8 cellular contexts compared by ENCODE assay signal in the genomic region with DNA sequence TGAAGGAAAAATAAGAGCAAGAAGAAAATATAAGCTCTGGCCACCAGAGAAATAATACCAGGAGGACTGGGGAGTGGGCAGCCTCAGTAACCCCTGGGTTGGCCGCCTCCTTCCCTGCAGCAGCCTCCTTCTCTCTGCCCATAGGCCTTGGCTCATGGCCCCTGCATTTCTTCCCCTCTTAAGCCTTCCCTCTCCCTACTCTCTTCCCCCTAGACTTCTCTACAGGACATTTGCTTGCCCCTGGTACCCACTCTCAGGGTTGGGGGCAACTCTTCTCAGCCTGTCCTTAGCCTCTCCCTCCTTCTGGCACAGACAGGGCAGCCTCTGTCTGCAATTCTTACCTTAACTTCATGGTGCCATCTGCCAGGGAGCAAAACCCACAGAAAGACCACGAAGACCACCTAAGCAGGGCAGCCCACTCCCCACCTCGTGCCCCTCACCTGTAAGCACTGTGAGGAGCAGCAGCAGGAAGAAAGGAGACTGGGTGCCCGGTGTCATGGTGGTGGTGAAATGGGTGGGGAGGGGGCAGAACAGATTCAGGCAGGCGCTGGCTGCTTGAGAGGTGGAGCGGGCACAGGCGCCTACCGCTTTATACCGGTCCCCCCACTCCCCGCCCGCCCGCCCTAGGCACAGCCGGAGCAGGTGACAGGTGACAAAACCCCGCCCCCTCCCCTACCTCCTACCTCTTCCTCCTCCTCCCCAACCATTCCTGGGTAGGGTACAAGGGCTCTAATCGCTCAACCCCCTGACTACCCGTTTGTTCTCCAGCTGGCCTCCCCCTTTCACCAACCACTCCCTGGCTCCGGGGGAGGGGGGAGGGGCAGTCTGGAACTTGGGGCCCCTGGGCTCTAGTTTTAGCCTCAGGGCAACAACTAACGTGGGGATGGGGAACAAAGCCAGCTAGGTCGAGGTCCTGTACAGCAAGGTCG. TPM values are rescaled to one million over a fixed set of nuclear protein-coding genes. Genes with fewer than 3 reads are reported as not detected.
DNase-seq lines count a peak whose midpoint lies in the region; ATAC-seq, FAIRE-seq and TF ChIP-seq lines count a peak whose summit lies in the region.

No MANE protein-coding gene starts in this region.

- peak overlapping the region; percentile 100 for H3K27ac Mint-ChIP-seq in MCF 10A (ENCODE audit: low read depth, unreplicated experiment)

- in situ Hi-C loops in HepG2 (cut with HindIII; ENCODE audit: extremely low pct_ligation_motif_present, low pct_unique_long_range_greater_than_20kb), result no loop called here

- TF ChIP-seq EP300 in HepG2 (IDR thresholded peaks at IDR 0.05; ENCODE audit: low read depth in 2 of 2, low read length in 2 of 2) (no peak), HepG2 (CRISPR knock-in tag; IDR thresholded peaks at IDR 0.05; ENCODE audit: borderline replicate concordance) (no peak)

- H3K4me3 Mint-ChIP-seq in MCF 10A (ENCODE audit: unreplicated experiment), result peak overlapping the region; percentile 94

- TF ChIP-seq POLR2A in HepG2 (IDR thresholded peaks at IDR 0.05; ENCODE audit: insufficient read depth in 1 of 2, low read depth in 2 of 2, low read length in 2 of 2) (no peak), GM18505 (IDR thresholded peaks at IDR 0.05; ENCODE audit: borderline replicate concordance, extremely low read depth, insufficient read depth, insufficient read length) (no peak)

- 34% methylated on average over 18 of the region's 20 CpGs for WGBS in HepG2 (ENCODE audit: low lambda C conversion rate)

- DNase-seq in DMS 273 (lab: John Stamatoyannopoulos, UW; ENCODE audit: unreplicated experiment) (peak; percentile 59), DMS 273 treated with DMSO at 0.1 percent for 48 hours (lab: John Stamatoyannopoulos, UW) (no peak), NCI-H69 (lab: John Stamatoyannopoulos, UW) (peak; percentile 98), MCF 10A (ENCODE audit: unreplicated experiment) (peak; percentile 94), HepG2 (ENCODE audit: low spot score) (no peak)

- peak overlapping the region; percentile 98 for H3K4me2 ChIP-seq in HepG2 (ENCODE audit: low read depth, low read length)

- H4K20me1 ChIP-seq in HepG2 (ENCODE audit: insufficient read depth, low read length), result no peaks in the 10 kb centered on the region

- POLR2A ChIA-PET in MCF 10A (lab: Yijun Ruan, JAX), result interaction anchor here (0.6 to 6.7 kb wide), 26 partner anchors 13 to 799 kb away, joined by 3 to 215 read pairs (median 6); partner anchors contain the start of genes ADAM15, CLK2, EFNA1 and ENTREP3
- POLR2A ChIA-PET in HepG2 (lab: Yijun Ruan, JAX), result interaction anchor here (0.9 to 2.9 kb wide), 7 partner anchors 14 to 70 kb away, joined by 3 to 19 read pairs (median 5); partner anchors contain the start of genes KRTCAP2, MTX1, SCAMP3 and THBS3

- H3K4me3 ChIP-seq in HepG2 (replicated peaks in 1 of 3; ENCODE audit: insufficient read depth in 1 of 3, low read depth in 2 of 3, low read length in 3 of 3) (peak overlapping the region in 2 of 3 experiments; percentile 32 to 72; a peak in 5 of 6 replicates), stomach smooth muscle (ENCODE audit: low read length in 2 of 2) (peak overlapping the region; percentile 60 to 81)

- BruUV-seq in MCF 10A (replicated peaks; lab: Mats Ljungman, UMichigan) (TSS peak; percentile 46), HepG2 (replicated peaks; lab: Mats Ljungman, UMichigan) (no TSS peak)

- H3K9me3 Mint-ChIP-seq in MCF 10A (ENCODE audit: unreplicated experiment), result no peaks in the 10 kb centered on the region

- peaks cover 2 to 49% of the 10 kb centered on the region in 2 experiments; a peak in 4 of 5 replicates for H3K27me3 ChIP-seq in HepG2 (ENCODE audit: control insufficient read depth in 1 of 2, insufficient read depth in 2 of 2, low read length in 2 of 2)
- no peaks in the 10 kb centered on the region for H3K27me3 ChIP-seq in stomach smooth muscle (ENCODE audit: control insufficient read depth in 1 of 2, insufficient read depth in 2 of 2, low read length in 2 of 2)

- H3K9ac ChIP-seq in HepG2 (ENCODE audit: insufficient read depth, low read depth, low read length), result no peak overlapping the region
- peak overlapping the region; percentile 83 to 87 for H3K9ac ChIP-seq in stomach smooth muscle (ENCODE audit: low read length in 2 of 2)

- no peak for TF ChIP-seq RAD21 in HepG2 (CRISPR knock-in tag; IDR thresholded peaks at IDR 0.05)

- H3K36me3 Mint-ChIP-seq in MCF 10A (ENCODE audit: insufficient read depth, unreplicated experiment), result peaks cover 41% of the 10 kb centered on the region

- no peak for FAIRE-seq in HepG2 (lab: Jason Lieb, UNC)

- H2AFZ ChIP-seq in HepG2 (ENCODE audit: low read length), result no peak overlapping the region

- H3K36me3 ChIP-seq in HepG2 (replicated peaks in 1 of 2; ENCODE audit: control insufficient read depth in 1 of 2, insufficient read depth in 2 of 2, low read length in 2 of 2) (no peaks in the 10 kb centered on the region), stomach smooth muscle (ENCODE audit: control insufficient read depth in 2 of 2, insufficient read depth in 2 of 2, low read length in 2 of 2) (peaks cover 10% of the 10 kb centered on the region in 2 donors)

- H3K9me3 ChIP-seq in HepG2 (ENCODE audit: low read length), result no peaks in the 10 kb centered on the region
- H3K9me3 ChIP-seq in stomach smooth muscle (ENCODE audit: control insufficient read depth in 2 of 2, low read length in 2 of 2), result no peaks in the 10 kb centered on the region

- CTCF ChIA-PET in MCF 10A (lab: Yijun Ruan, JAX), result interaction anchor here (0.6 to 7.6 kb wide), 18 partner anchors 8 to 458 kb away, joined by 3 to 111 read pairs (median 7); partner anchors contain the start of genes KRTCAP2, MSTO1, MTX1 and THBS3
- CTCF ChIA-PET in HepG2 (lab: Yijun Ruan, JAX; ENCODE audit: low intra/inter-chr PET ratio, low total read pairs), result interaction anchor here (0.9 to 1.5 kb wide), 4 partner anchors 14 to 16 kb away, joined by 3 to 12 read pairs (median 4); no protein-coding TSS in a partner anchor

- ATAC-seq in HepG2 (no peak), GM18505 (IDR thresholded peaks at IDR 0.05; ENCODE audit: unreplicated experiment) (no peak), GM21717 (IDR thresholded peaks at IDR 0.05; ENCODE audit: unreplicated experiment) (no peak)

- peaks cover 39% of the 10 kb centered on the region for H3K4me1 Mint-ChIP-seq in MCF 10A (ENCODE audit: insufficient read depth, unreplicated experiment)

- no peak overlapping the region for H3K27ac ChIP-seq in HepG2 (ENCODE audit: extremely low read length, insufficient read depth, low read length)
- H3K27ac ChIP-seq in stomach smooth muscle (ENCODE audit: low read length), result peak overlapping the region; percentile 96

- intact Hi-C loops in MCF 10A (cut with micrococcal nuclease), result loop anchor here (2.0 to 5.0 kb wide), 2 partner anchors 16 to 35 kb away; no protein-coding TSS in a partner anchor
- intact Hi-C loops in HepG2 (cut with micrococcal nuclease; ENCODE audit: unreplicated experiment), result no loop called here

- peaks cover 25% of the 10 kb centered on the region for H3K4me1 ChIP-seq in HepG2 (ENCODE audit: insufficient read depth, low read length)
- H3K4me1 ChIP-seq in stomach smooth muscle (ENCODE audit: control insufficient read depth, insufficient read depth, low read length), result peaks cover 39% of the 10 kb centered on the region

- no peaks in the 10 kb centered on the region for H3K79me2 ChIP-seq in HepG2 (ENCODE audit: insufficient read depth, low read length)

- no peaks in the 10 kb centered on the region for H3K27me3 Mint-ChIP-seq in MCF 10A (ENCODE audit: insufficient read depth, unreplicated experiment)

- TF ChIP-seq CTCF in MCF 10A (IDR thresholded peaks at IDR 0.05; ENCODE audit: unreplicated experiment), result no peak
- no peak for TF ChIP-seq CTCF in HepG2 (CRISPR knock-in tag; IDR thresholded peaks at IDR 0.05)

RNA-seq across cellular contexts. Expression of gene THBS3, which starts 15.1 kb away (rescaled TPM):
- total RNA-seq in MCF 10A (2022) (33.0 and 34.4 TPM in 2 replicates), HepG2 (2016; rRNA removed; fragmentation: Illumina TruSeq; extraction: Trizol) (0.39 and 0.86 TPM in 2 replicates)
- 0.30 TPM in 1 of 2 replicates, not detected in the other for total RNA-seq in HepG2 (2016; cell fraction: cytosol; rRNA removed; fragmentation: Illumina TruSeq; extraction: Trizol; ENCODE audit: low read depth)
- 0.77 and 0.95 TPM in 2 replicates for total RNA-seq in HepG2 (2016; cell fraction: insoluble cytoplasmic fraction; rRNA removed; fragmentation: Illumina TruSeq; extraction: Trizol)
- 0.22 and 0.45 TPM in 2 replicates for total RNA-seq in HepG2 (2016; cell fraction: membrane; rRNA removed; fragmentation: Illumina TruSeq; extraction: Trizol)
- total RNA-seq in HepG2 (2016; cell fraction: nucleus; rRNA removed; fragmentation: Illumina TruSeq; extraction: Trizol), result 0.94 and 1.8 TPM in 2 replicates
- polyA plus RNA-seq in HepG2 (2011; rRNA removed), result 3.6 and 4.4 TPM in 2 replicates
- 1.5 and 1.8 TPM in 2 replicates for polyA plus RNA-seq in HepG2 (2011; cell fraction: cytosol; rRNA removed)
- 19.9 and 26.8 TPM in 2 replicates for polyA plus RNA-seq in HepG2 (2011; cell fraction: nucleus; rRNA removed)
- polyA plus RNA-seq in HepG2 (2012), result 2.1 and 2.4 TPM in 2 replicates
- polyA plus RNA-seq in HepG2 (2016; cell fraction: cytosol; fragmentation: Illumina TruSeq; extraction: Trizol; ENCODE audit: low read depth), result 0.14 and 0.26 TPM in 2 replicates
- polyA plus RNA-seq in HepG2 (2016; cell fraction: insoluble cytoplasmic fraction; fragmentation: Illumina TruSeq; extraction: Trizol; ENCODE audit: low read depth), result 0.29 and 0.60 TPM in 2 replicates
- polyA plus RNA-seq in HepG2 (2016; cell fraction: membrane; fragmentation: Illumina TruSeq; extraction: Trizol; ENCODE audit: low read depth), result 0.10 and 0.31 TPM in 2 replicates
- polyA plus RNA-seq in HepG2 (2016; cell fraction: nucleus; fragmentation: Illumina TruSeq; extraction: Trizol; ENCODE audit: insufficient read depth, low read depth), result 3.1 and 4.9 TPM in 2 replicates
- 2.9 and 6.9 TPM in 2 replicates for polyA minus RNA-seq in HepG2 (2011; rRNA and poly(A)+ RNA removed; ENCODE audit: low replicate concordance)
- polyA minus RNA-seq in HepG2 (2011; cell fraction: cytosol; rRNA and poly(A)+ RNA removed), result 1.4 and 1.5 TPM in 2 replicates
- 2.7 and 3.4 TPM in 2 replicates for polyA minus RNA-seq in HepG2 (2011; cell fraction: nucleus; rRNA and poly(A)+ RNA removed)

RNA-seq across cellular contexts. Expression of gene MTX1, which starts 15.9 kb away (rescaled TPM):
- total RNA-seq in MCF 10A (2022) (64.6 and 67.4 TPM in 2 replicates), HepG2 (2016; rRNA removed; fragmentation: Illumina TruSeq; extraction: Trizol) (64.5 and 71.5 TPM in 2 replicates)
- 20.6 and 22.4 TPM in 2 replicates for total RNA-seq in HepG2 (2016; cell fraction: cytosol; rRNA removed; fragmentation: Illumina TruSeq; extraction: Trizol; ENCODE audit: low read depth)
- total RNA-seq in HepG2 (2016; cell fraction: insoluble cytoplasmic fraction; rRNA removed; fragmentation: Illumina TruSeq; extraction: Trizol), result 65.0 and 76.3 TPM in 2 replicates
- 23.2 and 26.5 TPM in 2 replicates for total RNA-seq in HepG2 (2016; cell fraction: membrane; rRNA removed; fragmentation: Illumina TruSeq; extraction: Trizol)
- total RNA-seq in HepG2 (2016; cell fraction: nucleus; rRNA removed; fragmentation: Illumina TruSeq; extraction: Trizol), result 35.2 and 36.8 TPM in 2 replicates
- 72.6 and 85.1 TPM in 2 replicates for polyA plus RNA-seq in HepG2 (2011; rRNA removed)
- 61.1 and 90.3 TPM in 2 replicates for polyA plus RNA-seq in HepG2 (2011; cell fraction: cytosol; rRNA removed)
- polyA plus RNA-seq in HepG2 (2011; cell fraction: nucleus; rRNA removed), result 55.1 and 59.0 TPM in 2 replicates
- polyA plus RNA-seq in HepG2 (2012), result 37.3 and 38.1 TPM in 2 replicates
- polyA plus RNA-seq in HepG2 (2016; cell fraction: cytosol; fragmentation: Illumina TruSeq; extraction: Trizol; ENCODE audit: low read depth), result 25.0 and 25.6 TPM in 2 replicates
- polyA plus RNA-seq in HepG2 (2016; cell fraction: insoluble cytoplasmic fraction; fragmentation: Illumina TruSeq; extraction: Trizol; ENCODE audit: low read depth), result 73.9 and 74.4 TPM in 2 replicates
- polyA plus RNA-seq in HepG2 (2016; cell fraction: membrane; fragmentation: Illumina TruSeq; extraction: Trizol; ENCODE audit: low read depth), result 19.9 and 21.6 TPM in 2 replicates
- 49.3 and 57.4 TPM in 2 replicates for polyA plus RNA-seq in HepG2 (2016; cell fraction: nucleus; fragmentation: Illumina TruSeq; extraction: Trizol; ENCODE audit: insufficient read depth, low read depth)
- polyA minus RNA-seq in HepG2 (2011; rRNA and poly(A)+ RNA removed; ENCODE audit: low replicate concordance), result 129 and 176 TPM in 2 replicates
- polyA minus RNA-seq in HepG2 (2011; cell fraction: cytosol; rRNA and poly(A)+ RNA removed), result 27.0 and 36.4 TPM in 2 replicates
- 23.9 and 27.6 TPM in 2 replicates for polyA minus RNA-seq in HepG2 (2011; cell fraction: nucleus; rRNA and poly(A)+ RNA removed)

RNA-seq across cellular contexts. Expression of gene TRIM46, which starts 19.0 kb away (rescaled TPM):
- total RNA-seq in MCF 10A (2022) (0.21 and 0.32 TPM in 2 replicates), HepG2 (2016; rRNA removed; fragmentation: Illumina TruSeq; extraction: Trizol) (0.04 and 0.08 TPM in 2 replicates)
- total RNA-seq in HepG2 (2016; cell fraction: cytosol; rRNA removed; fragmentation: Illumina TruSeq; extraction: Trizol; ENCODE audit: low read depth), result not detected in 2 replicates
- total RNA-seq in HepG2 (2016; cell fraction: insoluble cytoplasmic fraction; rRNA removed; fragmentation: Illumina TruSeq; extraction: Trizol), result 0.04 TPM in 1 of 2 replicates, not detected in the other
- total RNA-seq in HepG2 (2016; cell fraction: membrane; rRNA removed; fragmentation: Illumina TruSeq; extraction: Trizol), result not detected in 2 replicates
- not detected in 2 replicates for total RNA-seq in HepG2 (2016; cell fraction: nucleus; rRNA removed; fragmentation: Illumina TruSeq; extraction: Trizol)
- 0.09 and 0.12 TPM in 2 replicates for polyA plus RNA-seq in HepG2 (2011; rRNA removed)
- polyA plus RNA-seq in HepG2 (2011; cell fraction: cytosol; rRNA removed), result 0.04 and 0.11 TPM in 2 replicates
- polyA plus RNA-seq in HepG2 (2011; cell fraction: nucleus; rRNA removed), result 0.43 and 0.47 TPM in 2 replicates
- 0.15 and 0.25 TPM in 2 replicates for polyA plus RNA-seq in HepG2 (2012)
- 0.02 and 0.05 TPM in 2 replicates for polyA plus RNA-seq in HepG2 (2016; cell fraction: cytosol; fragmentation: Illumina TruSeq; extraction: Trizol; ENCODE audit: low read depth)
- polyA plus RNA-seq in HepG2 (2016; cell fraction: insoluble cytoplasmic fraction; fragmentation: Illumina TruSeq; extraction: Trizol; ENCODE audit: low read depth), result not detected in 2 replicates
- 0.05 and 0.08 TPM in 2 replicates for polyA plus RNA-seq in HepG2 (2016; cell fraction: membrane; fragmentation: Illumina TruSeq; extraction: Trizol; ENCODE audit: low read depth)
- polyA plus RNA-seq in HepG2 (2016; cell fraction: nucleus; fragmentation: Illumina TruSeq; extraction: Trizol; ENCODE audit: insufficient read depth, low read depth), result 0.21 TPM in 1 of 2 replicates, not detected in the other
- polyA minus RNA-seq in HepG2 (2011; rRNA and poly(A)+ RNA removed; ENCODE audit: low replicate concordance), result 0.12 and 0.19 TPM in 2 replicates
- not detected in 2 replicates for polyA minus RNA-seq in HepG2 (2011; cell fraction: cytosol; rRNA and poly(A)+ RNA removed)
- polyA minus RNA-seq in HepG2 (2011; cell fraction: nucleus; rRNA and poly(A)+ RNA removed), result not detected in 2 replicates

RNA-seq across cellular contexts. Expression of gene KRTCAP2, which starts 19.5 kb away (rescaled TPM):
- total RNA-seq in MCF 10A (2022), result 313 and 383 TPM in 2 replicates
- 48.5 and 79.4 TPM in 2 replicates for total RNA-seq in HepG2 (2016; rRNA removed; fragmentation: Illumina TruSeq; extraction: Trizol)
- total RNA-seq in HepG2 (2016; cell fraction: cytosol; rRNA removed; fragmentation: Illumina TruSeq; extraction: Trizol; ENCODE audit: low read depth), result 40.0 and 49.4 TPM in 2 replicates
- total RNA-seq in HepG2 (2016; cell fraction: insoluble cytoplasmic fraction; rRNA removed; fragmentation: Illumina TruSeq; extraction: Trizol), result 40.7 and 78.5 TPM in 2 replicates
- 33.6 and 41.0 TPM in 2 replicates for total RNA-seq in HepG2 (2016; cell fraction: membrane; rRNA removed; fragmentation: Illumina TruSeq; extraction: Trizol)
- 50.0 and 52.6 TPM in 2 replicates for total RNA-seq in HepG2 (2016; cell fraction: nucleus; rRNA removed; fragmentation: Illumina TruSeq; extraction: Trizol)
- 77.3 and 89.3 TPM in 2 replicates for polyA plus RNA-seq in HepG2 (2011; rRNA removed)
- 125 and 155 TPM in 2 replicates for polyA plus RNA-seq in HepG2 (2011; cell fraction: cytosol; rRNA removed)
- polyA plus RNA-seq in HepG2 (2011; cell fraction: nucleus; rRNA removed), result 119 and 133 TPM in 2 replicates
- polyA plus RNA-seq in HepG2 (2012), result 73.3 and 73.7 TPM in 2 replicates
- 64.6 and 72.6 TPM in 2 replicates for polyA plus RNA-seq in HepG2 (2016; cell fraction: cytosol; fragmentation: Illumina TruSeq; extraction: Trizol; ENCODE audit: low read depth)
- 47.5 and 61.4 TPM in 2 replicates for polyA plus RNA-seq in HepG2 (2016; cell fraction: insoluble cytoplasmic fraction; fragmentation: Illumina TruSeq; extraction: Trizol; ENCODE audit: low read depth)
- 49.4 and 56.2 TPM in 2 replicates for polyA plus RNA-seq in HepG2 (2016; cell fraction: membrane; fragmentation: Illumina TruSeq; extraction: Trizol; ENCODE audit: low read depth)
- polyA plus RNA-seq in HepG2 (2016; cell fraction: nucleus; fragmentation: Illumina TruSeq; extraction: Trizol; ENCODE audit: insufficient read depth, low read depth), result 120 and 121 TPM in 2 replicates
- 182 and 884 TPM in 2 replicates for polyA minus RNA-seq in HepG2 (2011; rRNA and poly(A)+ RNA removed; ENCODE audit: low replicate concordance)
- 27.3 and 38.2 TPM in 2 replicates for polyA minus RNA-seq in HepG2 (2011; cell fraction: cytosol; rRNA and poly(A)+ RNA removed)
- 22.9 and 23.5 TPM in 2 replicates for polyA minus RNA-seq in HepG2 (2011; cell fraction: nucleus; rRNA and poly(A)+ RNA removed)

RNA-seq across cellular contexts. Expression of gene DPM3, which starts 52.3 kb away (rescaled TPM):
- total RNA-seq in MCF 10A (2022) (79.7 and 86.4 TPM in 2 replicates), HepG2 (2016; rRNA removed; fragmentation: Illumina TruSeq; extraction: Trizol) (14.8 and 23.2 TPM in 2 replicates)
- total RNA-seq in HepG2 (2016; cell fraction: cytosol; rRNA removed; fragmentation: Illumina TruSeq; extraction: Trizol; ENCODE audit: low read depth), result 29.5 and 29.8 TPM in 2 replicates
- 21.9 and 28.1 TPM in 2 replicates for total RNA-seq in HepG2 (2016; cell fraction: insoluble cytoplasmic fraction; rRNA removed; fragmentation: Illumina TruSeq; extraction: Trizol)
- total RNA-seq in HepG2 (2016; cell fraction: membrane; rRNA removed; fragmentation: Illumina TruSeq; extraction: Trizol), result 14.3 and 20.6 TPM in 2 replicates
- total RNA-seq in HepG2 (2016; cell fraction: nucleus; rRNA removed; fragmentation: Illumina TruSeq; extraction: Trizol), result 18.3 and 22.2 TPM in 2 replicates
- 53.4 and 61.7 TPM in 2 replicates for polyA plus RNA-seq in HepG2 (2011; rRNA removed)
- polyA plus RNA-seq in HepG2 (2011; cell fraction: cytosol; rRNA removed), result 70.1 and 134 TPM in 2 replicates
- 64.8 and 67.2 TPM in 2 replicates for polyA plus RNA-seq in HepG2 (2011; cell fraction: nucleus; rRNA removed)
- polyA plus RNA-seq in HepG2 (2012), result 39.2 and 68.2 TPM in 2 replicates
- polyA plus RNA-seq in HepG2 (2016; cell fraction: cytosol; fragmentation: Illumina TruSeq; extraction: Trizol; ENCODE audit: low read depth), result 29.6 and 50.5 TPM in 2 replicates
- polyA plus RNA-seq in HepG2 (2016; cell fraction: insoluble cytoplasmic fraction; fragmentation: Illumina TruSeq; extraction: Trizol; ENCODE audit: low read depth), result 22.4 and 23.3 TPM in 2 replicates
- polyA plus RNA-seq in HepG2 (2016; cell fraction: membrane; fragmentation: Illumina TruSeq; extraction: Trizol; ENCODE audit: low read depth), result 19.9 and 24.8 TPM in 2 replicates
- 44.3 and 46.0 TPM in 2 replicates for polyA plus RNA-seq in HepG2 (2016; cell fraction: nucleus; fragmentation: Illumina TruSeq; extraction: Trizol; ENCODE audit: insufficient read depth, low read depth)
- polyA minus RNA-seq in HepG2 (2011; rRNA and poly(A)+ RNA removed; ENCODE audit: low replicate concordance), result 23.2 and 26.3 TPM in 2 replicates
- 9.3 and 10.7 TPM in 2 replicates for polyA minus RNA-seq in HepG2 (2011; cell fraction: cytosol; rRNA and poly(A)+ RNA removed)
- 3.2 and 5.7 TPM in 2 replicates for polyA minus RNA-seq in HepG2 (2011; cell fraction: nucleus; rRNA and poly(A)+ RNA removed)

Comparison
In these comparisons a context has a peak if more than half of its experiments do, and no peak if none do; other contexts are left out.
1. DNase-seq: peak in DMS 273 (single experiment), NCI-H69 (single experiment) and MCF 10A (single experiment); none in DMS 273 treated with DMSO at 0.1 percent for 48 hours (single experiment) and HepG2 (single experiment).
2. RNA of gene THBS3, which starts 15.1 kb away (total RNA-seq): 33.0 to 34.4 TPM in MCF 10A; 0.22 to 1.8 TPM in HepG2; every median in the first group is over 10 times any median in the second.